In genomic region chr2:134233733-134234135, GRCh38 we compare ENCODE assay signal across 9 cellular contexts. TPM values are rescaled to one million over a fixed set of nuclear protein-coding genes. Genes with fewer than 3 reads are reported as not detected.
DNase-seq lines count a peak whose midpoint lies in the region; ATAC-seq and TF ChIP-seq lines count a peak whose summit lies in the region.
"Had no signal": no experiment of that assay in that cellular context is flagged by ENCODE, and none has a peak within 500 bp of the region (broad histone marks: within the 10 kb centered on the region; RNA-seq: fewer than 3 reads in every experiment).

No MANE protein-coding gene starts in this region.

- TF ChIP-seq CTCF in HL-60 (IDR thresholded peaks at IDR 0.05; ENCODE audit: insufficient read depth, low read length) (no peak), mucosa of descending colon (IDR thresholded peaks at IDR 0.05) (no peak), left lung (IDR thresholded peaks at IDR 0.05) (no peak)

- intact Hi-C loops in mucosa of descending colon (cut with DNase I, micrococcal nuclease), result no loop called here
- intact Hi-C loops in left lung (cut with DNase I), result no loop called here

- H3K4me1 ChIP-seq in mucosa of descending colon (ENCODE audit: low read depth) (peaks cover 38% of the 10 kb centered on the region), left lung (peaks cover 0 to 31% of the 10 kb centered on the region in 2 donors)

- H3K9me3 ChIP-seq in mucosa of descending colon (no peaks in the 10 kb centered on the region), left lung (no peaks in the 10 kb centered on the region)

- peak overlapping the region; percentile 17 for H3K27ac ChIP-seq in HL-60 (replicated peaks)
- H3K27ac ChIP-seq in left lung, result peak overlapping the region in 1 of 2 donors; percentile 67

- ATAC-seq in GM18517 (IDR thresholded peaks at IDR 0.05; ENCODE audit: unreplicated experiment) (peak; percentile 44), GM21723 (IDR thresholded peaks at IDR 0.05; ENCODE audit: unreplicated experiment) (peak; percentile 54), mucosa of descending colon (peak; percentile 12), left lung (no peak)

- H3K27me3 ChIP-seq in HL-60 (ENCODE audit: insufficient read depth, poor library complexity, severe bottlenecking) (no peaks in the 10 kb centered on the region), left lung (no peaks in the 10 kb centered on the region)

- DNase-seq in HL-60 (ENCODE audit: low read depth in 1 of 2, low spot score in 1 of 2) (no peak), mucosa of descending colon (no peak), putamen (ENCODE audit: low spot score) (no peak), left lung (no peak), NCI-H1436 (lab: John Stamatoyannopoulos, UW) (no peak)
- no peak for DNase-seq in activated CD4-positive, alpha-beta T cell treated with anti-CD3 and anti-CD28 coated beads, Interleukin-2, amount 50 U/mL, for 48 hours
- DNase-seq: left cardiac atrium had no signal

- H3K4me3 ChIP-seq in HL-60 (replicated peaks; ENCODE audit: insufficient read depth, low read length), result no peak overlapping the region
- H3K4me3 ChIP-seq in mucosa of descending colon, result no peak overlapping the region
- no peak overlapping the region for H3K4me3 ChIP-seq in left lung

- no peaks in the 10 kb centered on the region for H3K36me3 ChIP-seq in mucosa of descending colon (ENCODE audit: low read depth)
- no peaks in the 10 kb centered on the region for H3K36me3 ChIP-seq in left lung

RNA-seq across cellular contexts. Expression of gene MGAT5, which starts 20.1 kb away (rescaled TPM):
- 10 to 100 TPM; 56.5 to 75.5 (median 69.7) TPM for total RNA-seq in mucosa of descending colon
- total RNA-seq in left lung, result 10 to 100 TPM; 50.9 to 57.0 TPM
